Comparison of ENCODE assay signal across 26 cellular contexts in the genomic region with DNA sequence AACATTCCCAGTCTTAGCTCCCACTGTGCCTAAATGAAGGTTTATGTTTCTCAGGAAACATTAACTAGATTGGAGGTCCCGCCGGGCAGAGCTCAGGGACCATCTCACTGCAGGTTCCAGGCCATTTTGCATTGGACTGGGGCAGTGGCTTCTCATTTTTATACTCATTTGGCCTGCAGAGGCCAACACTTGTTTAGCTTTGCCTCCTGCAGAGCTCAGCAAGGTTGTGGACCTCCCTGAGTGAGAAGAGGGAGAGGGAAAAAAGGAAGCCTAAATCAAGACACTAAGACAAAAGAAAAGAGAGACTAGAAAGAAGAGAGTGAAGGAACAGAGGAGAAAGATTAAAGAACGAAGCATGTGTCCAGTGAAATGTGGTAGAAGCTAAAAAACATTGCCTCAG.
"Had no signal": no experiment of that assay in that cellular context is flagged by ENCODE, and none has a peak within 500 bp of the region (broad histone marks: within the 10 kb centered on the region; RNA-seq: fewer than 3 reads in every experiment).

No MANE protein-coding gene starts in this region.

- H3K36me3 ChIP-seq: Peyer's patch had no signal

- ATAC-seq: activated CD8-positive, alpha-beta T cell treated with anti-CD3 and anti-CD28 coated beads for 36 hours; activated T-cell treated with anti-CD3 and anti-CD28 coated beads, Interleukin-2, amount 50 U/mL, for 72 hours; PC-3; Right ventricle myocardium inferior had no signal

- H3K27ac ChIP-seq: KMS-11, Peyer's patch had no signal

- H3K4me2 ChIP-seq: KMS-11 had no signal

- H3K9ac ChIP-seq: KMS-11 had no signal

- H3K4me3 ChIP-seq: Peyer's patch had no signal

- H3K27me3 ChIP-seq: Peyer's patch had no signal

- H3K4me1 ChIP-seq: Peyer's patch had no signal

- H3K9me3 ChIP-seq: Peyer's patch had no signal

- DNase-seq: activated CD4-positive, alpha-beta T cell treated with anti-CD3 and anti-CD28 coated beads, Interleukin-2, amount 10 ng/mL, durations not matched to agents 24 days and 14 days; activated CD4-positive, alpha-beta T cell treated with anti-CD3 and anti-CD28 coated beads, Interleukin-2, amount 50 U/mL, for 4 hours; activated CD8-positive, alpha-beta T cell treated with anti-CD3 and anti-CD28 coated beads for 36 hours; activated gamma-delta T cell; activated naive CD4-positive, alpha-beta T cell treated with Interleukin-2 at 50 U/mL for 16 hours; activated naive CD8-positive, alpha-beta T cell treated with anti-CD3 and anti-CD28 coated beads, Interleukin-2, amount 10 ng/mL, durations not matched to agents 7 days and 5 days; activated T-cell treated with anti-CD3 and anti-CD28 coated beads, Interleukin-2, amount 50 U/mL, for 1 hour; activated T-cell treated with anti-CD3 and anti-CD28 coated beads, Interleukin-2, amount 50 U/mL, for 72 hours; amygdala; caudate nucleus; cerebellar nuclear complex; NCI-H1092 treated with DMSO at 0.1 percent for 48 hours; NCI-H1417; NCI-H146; NCI-H187; NCI-H2029 treated with DMSO at 0.1 percent for 48 hours; NCI-H2107; NCI-H2171; NCI-H446 treated with DMSO at 0.1 percent for 48 hours; NCI-H524; NK-92 treated with Interleukin-12 subunit alpha and Interleukin-12 subunit beta, amount 100 ng/mL, for 24 hours; Peyer's patch; RPMI8226 had no signal
